17 cellular contexts compared by ENCODE assay signal in genomic region chr12:120377611-120378010, GRCh38. TPM values are rescaled to one million over a fixed set of nuclear protein-coding genes. Genes with fewer than 3 reads are reported as not detected.
A peak's percentile ranks its signal among the peaks of the same experiment; 100 is the strongest.
DNase-seq lines count a peak whose midpoint lies in the region; ATAC-seq, FAIRE-seq and TF ChIP-seq lines count a peak whose summit lies in the region.
"Had no signal": no experiment of that assay in that cellular context is flagged by ENCODE, and none has a peak within 500 bp of the region (broad histone marks: within the 10 kb centered on the region; RNA-seq: fewer than 3 reads in every experiment).

No MANE protein-coding gene starts in this region.

- FAIRE-seq in K562 (lab: Jason Lieb, UNC) = no peak
- FAIRE-seq: A549, GM12878, GM18507 had no signal

- H3K4me3 Mint-ChIP-seq in GM23338 (no peak overlapping the region), neural progenitor cell (no peak overlapping the region)
- H3K4me3 Mint-ChIP-seq: CD4-positive, CD25-positive, alpha-beta regulatory T cell had no signal

- H3K4me1 Mint-ChIP-seq in GM23338 (peaks cover 23% of the 10 kb centered on the region), neural progenitor cell (peaks cover 49% of the 10 kb centered on the region)
- H3K4me1 Mint-ChIP-seq: CD4-positive, CD25-positive, alpha-beta regulatory T cell had no signal

- no peak for TF ChIP-seq EP300 in K562 (IDR thresholded peaks at IDR 0.05; ENCODE audit: low read length)

- H3K9me3 Mint-ChIP-seq in GM23338 (no peaks in the 10 kb centered on the region), neural progenitor cell (no peaks in the 10 kb centered on the region)

- peak overlapping the region in 1 of 11 experiments; percentile 21; a peak in 2 of 22 replicates for H3K9ac ChIP-seq in BLaER1 treated with 17β-estradiol and CSF1 and Interleukin-3, amounts not matched to agents 10 nM and 100 nM
- H3K9ac ChIP-seq in K562 (ENCODE audit: insufficient read depth in 1 of 2, low read depth in 2 of 2, low read length in 2 of 2) (no peak overlapping the region), neural progenitor cell (no peak overlapping the region)
- H3K9ac ChIP-seq: GM23248 had no signal

- H3K4me3 ChIP-seq in BLaER1 treated with 17β-estradiol and CSF1 and Interleukin-3, amounts not matched to agents 10 nM and 100 nM = no peak overlapping the region
- H3K4me3 ChIP-seq in GM23338 (no peak overlapping the region), K562 (no peak overlapping the region), neural progenitor cell (no peak overlapping the region)
- H3K4me3 ChIP-seq: A549, GM12878, GM23248 had no signal

- H4K20me1 ChIP-seq in BLaER1 treated with 17β-estradiol and CSF1 and Interleukin-3, amounts not matched to agents 10 nM and 100 nM = no peaks in the 10 kb centered on the region; a peak in 1 of 22 replicates
- H4K20me1 ChIP-seq in GM23338 (replicated peaks; ENCODE audit: insufficient read depth) (no peaks in the 10 kb centered on the region), K562 (replicated peaks; ENCODE audit: control insufficient read depth, insufficient read depth, low read length) (no peaks in the 10 kb centered on the region), neural progenitor cell (ENCODE audit: low read depth) (no peaks in the 10 kb centered on the region)

- no peaks in the 10 kb centered on the region for H3F3A ChIP-seq in GM23338 (replicated peaks; ENCODE audit: low read depth)
- H3F3A ChIP-seq in neural progenitor cell (ENCODE audit: low read depth) = peaks cover 18% of the 10 kb centered on the region

- no peaks in the 10 kb centered on the region for H3K9me2 ChIP-seq in GM23338 (ENCODE audit: insufficient read depth)

- 21% methylated on average over 4 of the region's 4 CpGs for WGBS in K562 (ENCODE audit: insufficient coverage, low coverage, missing lambda C conversion rate)

- H3K9me1 ChIP-seq in K562 (ENCODE audit: control insufficient read depth, insufficient read depth, low read length) = no peaks in the 10 kb centered on the region

- ATAC-seq in GM23338 (peak; percentile 45), K562 (no peak), GM21367 (IDR thresholded peaks at IDR 0.05; ENCODE audit: unreplicated experiment) (no peak), HG03045 (IDR thresholded peaks at IDR 0.05; ENCODE audit: unreplicated experiment) (no peak)
- ATAC-seq: GM12878 had no signal

- H3K27me3 Mint-ChIP-seq in GM23338 (ENCODE audit: insufficient read depth, low read depth, poor library complexity) (peaks cover 11% of the 10 kb centered on the region), neural progenitor cell (ENCODE audit: insufficient read depth, low read depth) (peaks cover 3% of the 10 kb centered on the region)

- intact Hi-C loops in K562 (cut with micrococcal nuclease) = no loop called here

- H3K9me3 ChIP-seq in BLaER1 treated with 17β-estradiol and CSF1 and Interleukin-3, amounts not matched to agents 10 nM and 100 nM (replicated peaks in 1 of 11) = no peaks in the 10 kb centered on the region
- H3K9me3 ChIP-seq in K562 (replicated peaks; ENCODE audit: control insufficient read depth, insufficient read depth, low read depth, low read length) (no peaks in the 10 kb centered on the region), neural progenitor cell (ENCODE audit: low read depth) (no peaks in the 10 kb centered on the region)
- H3K9me3 ChIP-seq: A549, BE2C had no signal

- no peak for TF ChIP-seq RAD21 in K562 (CRISPR knock-in tag; conservative IDR thresholded peaks at IDR 0.05 in 1 of 2, IDR thresholded peaks at IDR 0.05 in 1 of 2)

- H3K27me3 ChIP-seq in BLaER1 treated with 17β-estradiol and CSF1 and Interleukin-3, amounts not matched to agents 10 nM and 100 nM = peaks cover under 1 to 32% (median 19%) of the 10 kb centered on the region in 11 experiments; a peak in 20 of 22 replicates
- H3K27me3 ChIP-seq in GM23338 (ENCODE audit: insufficient read depth) (peaks cover 5% of the 10 kb centered on the region), K562 (ENCODE audit: control insufficient read depth in 2 of 2, insufficient read depth in 2 of 2, low read length in 2 of 2) (peaks cover 19 to 22% of the 10 kb centered on the region in 2 experiments; a peak in 4 of 5 replicates), neural progenitor cell (no peaks in the 10 kb centered on the region)

- H2AFZ ChIP-seq in GM23338 (no peak overlapping the region), K562 (ENCODE audit: low read depth, low read length) (no peak overlapping the region), neural progenitor cell (replicated peaks) (no peak overlapping the region)
- H2AFZ ChIP-seq: GM23248 had no signal

- POLR2A ChIA-PET in K562 (lab: Yijun Ruan, JAX) = no interaction called here

- no peak for TF ChIP-seq CTCF in GM23338 (conservative IDR thresholded peaks at IDR 0.05; ENCODE audit: low read depth in 2 of 2)
- TF ChIP-seq CTCF in K562 (IDR thresholded peaks at IDR 0.05 in 2 of 3, conservative IDR thresholded peaks at IDR 0.05 in 1 of 3; ENCODE audit: insufficient read depth in 2 of 3, low read depth in 1 of 3, low read length in 3 of 3) = no peak
- TF ChIP-seq CTCF in neural progenitor cell (IDR thresholded peaks at IDR 0.05) = no peak

- no peak overlapping the region for H3K27ac ChIP-seq in BLaER1 treated with 17β-estradiol and CSF1 and Interleukin-3, amounts not matched to agents 10 nM and 100 nM
- H3K27ac ChIP-seq in GM23338 (ENCODE audit: low read depth) = no peak overlapping the region
- H3K27ac ChIP-seq in K562 (ENCODE audit: extremely low read depth, low read depth, low read length) = no peak overlapping the region
- no peak overlapping the region for H3K27ac ChIP-seq in neural progenitor cell
- H3K27ac ChIP-seq: A549, GM23248 had no signal

- H3K4me1 ChIP-seq in BLaER1 treated with 17β-estradiol and CSF1 and Interleukin-3, amounts not matched to agents 10 nM and 100 nM = peaks cover 6 to 12% (median 10%) of the 10 kb centered on the region in 10 experiments; a peak in 19 of 20 replicates
- H3K4me1 ChIP-seq in GM23338 (ENCODE audit: insufficient read depth) (peaks cover 20% of the 10 kb centered on the region), K562 (replicated peaks in 1 of 2; ENCODE audit: control insufficient read depth in 2 of 2, insufficient read depth in 2 of 2, low read length in 2 of 2) (peaks cover 18 to 22% of the 10 kb centered on the region in 2 experiments), neural progenitor cell (peaks cover 19% of the 10 kb centered on the region)
- H3K4me1 ChIP-seq: BE2C had no signal

- H3K27ac Mint-ChIP-seq in GM23338 (no peak overlapping the region), neural progenitor cell (peak overlapping the region; percentile 31)
- H3K27ac Mint-ChIP-seq: CD4-positive, CD25-positive, alpha-beta regulatory T cell had no signal

- in situ Hi-C loops in K562 (cut with MboI) = no loop called here

- peak overlapping the region in 9 of 11 experiments; percentile 43 to 63 (median 52); a peak in 16 of 22 replicates for H3K4me2 ChIP-seq in BLaER1 treated with 17β-estradiol and CSF1 and Interleukin-3, amounts not matched to agents 10 nM and 100 nM
- H3K4me2 ChIP-seq in GM23338 (peak overlapping the region; percentile 46; the same call in 1 of the 2 replicates), K562 (ENCODE audit: insufficient read depth, low read length) (no peak overlapping the region), neural progenitor cell (no peak overlapping the region)
- H3K4me2 ChIP-seq: A549 had no signal

- DNase-seq in GM23338 (ENCODE audit: low spot score) = no peak
- no peak for DNase-seq in K562 (ENCODE audit: extremely low read depth in 1 of 4, low spot score in 3 of 4)
- DNase-seq in neural progenitor cell (ENCODE audit: low spot score) = no peak
- no peak for DNase-seq in nucleus accumbens (lab: John Stamatoyannopoulos, UW)
- DNase-seq: BE2C; CD4-positive, CD25-positive, alpha-beta regulatory T cell; GM23248; H7 had no signal

- H3K36me3 Mint-ChIP-seq in GM23338 (ENCODE audit: low read depth) (no peaks in the 10 kb centered on the region), neural progenitor cell (no peaks in the 10 kb centered on the region)
- H3K36me3 Mint-ChIP-seq: CD4-positive, CD25-positive, alpha-beta regulatory T cell had no signal

- no peak for TF ChIP-seq POLR2A in K562 (conservative IDR thresholded peaks at IDR 0.05)

- no peaks in the 10 kb centered on the region for H3K36me3 ChIP-seq in BLaER1 treated with 17β-estradiol and CSF1 and Interleukin-3, amounts not matched to agents 10 nM and 100 nM
- H3K36me3 ChIP-seq in GM23338 (ENCODE audit: insufficient read depth) = no peaks in the 10 kb centered on the region
- H3K36me3 ChIP-seq in K562 (ENCODE audit: control insufficient read depth, insufficient read depth, low read length) = no peaks in the 10 kb centered on the region
- no peaks in the 10 kb centered on the region for H3K36me3 ChIP-seq in neural progenitor cell
- H3K36me3 ChIP-seq: BE2C had no signal

- BruUV-seq in K562 (replicated peaks; lab: Mats Ljungman, UMichigan) = no TSS peak

- CTCF ChIA-PET in K562 (lab: Yijun Ruan, JAX; ENCODE audit: low intra/inter-chr PET ratio) = no interaction called here

- H3K79me2 ChIP-seq in GM23338 (replicated peaks; ENCODE audit: insufficient read depth) (no peaks in the 10 kb centered on the region), K562 (ENCODE audit: control insufficient read depth, insufficient read depth, low read length) (no peaks in the 10 kb centered on the region), neural progenitor cell (ENCODE audit: low read depth) (no peaks in the 10 kb centered on the region)

RNA-seq across cellular contexts. Expression of gene MSI1, which starts 8.6 kb away (rescaled TPM):
- 8.1 and 12.8 TPM in 2 replicates for total RNA-seq in GM23338 (2014; rRNA removed; shearing (Covaris generic))
- polyA plus RNA-seq in GM23338 (2016; fragmentation: Nextera tagmentation; extraction: Ambion mirVana) = 16.9 and 19.2 TPM in 2 replicates
- total RNA-seq in K562 (2011; cell fraction: chromatin; rRNA removed; ENCODE audit: low replicate concordance) = not detected in 2 replicates
- not detected in 2 replicates for total RNA-seq in K562 (2011; cell fraction: nucleolus; rRNA removed)
- total RNA-seq in K562 (2011; cell fraction: nucleoplasm; rRNA removed) = not detected in 2 replicates
- not detected in 2 replicates for total RNA-seq in K562 (2014; rRNA removed)
- not detected in 2 replicates for total RNA-seq in K562 (2014; rRNA removed; fragmentation: Illumina TruSeq; extraction: Trizol)
- total RNA-seq in K562 (2015; rRNA removed; fragmentation: Illumina TruSeq; extraction: Trizol) = not detected in 2 replicates
- total RNA-seq in K562 (2021) = 0.16 TPM in 2 replicates
- 0.04 TPM in 1 of 2 replicates, not detected in the other for polyA plus RNA-seq in K562 (2011; rRNA removed)
- polyA plus RNA-seq in K562 (2011; cell fraction: cytosol; rRNA removed) = 0.03 TPM in 1 of 2 replicates, not detected in the other
- polyA plus RNA-seq in K562 (2011; cell fraction: nucleus; rRNA removed) = 0.04 and 0.06 TPM in 2 replicates
- 0.04 TPM in 1 of 2 replicates, not detected in the other for polyA plus RNA-seq in K562 (2012)
- not detected in 2 replicates for polyA plus RNA-seq in K562 (2014; fragmentation: Illumina TruSeq; extraction: Trizol)
- polyA plus RNA-seq in K562 (2014; fragmentation: Nextera tagmentation; extraction: Ambion mirVana) = not detected
- not detected in 2 replicates for polyA plus RNA-seq in K562 (2014; rRNA removed)
- 0.33 TPM in 1 of 2 replicates, not detected in the other for polyA minus RNA-seq in K562 (2011; rRNA and poly(A)+ RNA removed)
- not detected in 2 replicates for polyA minus RNA-seq in K562 (2011; cell fraction: cytosol; rRNA and poly(A)+ RNA removed)
- not detected in 2 replicates for polyA minus RNA-seq in K562 (2011; cell fraction: nucleus; rRNA and poly(A)+ RNA removed)
- 40.2 and 48.6 TPM in 2 replicates for total RNA-seq in neural progenitor cell (ENCODE audit: low replicate concordance)
- total RNA-seq: CD4-positive, CD25-positive, alpha-beta regulatory T cell; GM12878; GM23248 had no signal
- polyA plus RNA-seq: AG04450; CD4-positive, CD25-positive, alpha-beta regulatory T cell; GM23248 had no signal

RNA-seq across cellular contexts. Expression of gene PLA2G1B, which starts 50.0 kb away (rescaled TPM):
- total RNA-seq in GM23338 (2014; rRNA removed; shearing (Covaris generic)) = not detected in 2 replicates
- polyA plus RNA-seq in GM23338 (2016; fragmentation: Nextera tagmentation; extraction: Ambion mirVana) (not detected in 2 replicates), K562 (2011; rRNA removed) (not detected in 2 replicates), K562 (2014; fragmentation: Illumina TruSeq; extraction: Trizol) (not detected in 2 replicates), K562 (2014; fragmentation: Nextera tagmentation; extraction: Ambion mirVana) (not detected), K562 (2014; rRNA removed) (not detected in 2 replicates)
- not detected in 2 replicates for total RNA-seq in K562 (2011; cell fraction: chromatin; rRNA removed; ENCODE audit: low replicate concordance)
- total RNA-seq in K562 (2011; cell fraction: nucleolus; rRNA removed) = not detected in 2 replicates
- not detected in 2 replicates for total RNA-seq in K562 (2011; cell fraction: nucleoplasm; rRNA removed)
- total RNA-seq in K562 (2014; rRNA removed) (not detected in 2 replicates), K562 (2014; rRNA removed; fragmentation: Illumina TruSeq; extraction: Trizol) (not detected in 2 replicates), K562 (2015; rRNA removed; fragmentation: Illumina TruSeq; extraction: Trizol) (not detected in 2 replicates), K562 (2021) (1.4 and 1.8 TPM in 2 replicates), neural progenitor cell (ENCODE audit: low replicate concordance) (not detected in 2 replicates)
- polyA plus RNA-seq in K562 (2011; cell fraction: cytosol; rRNA removed) = not detected in 2 replicates
- polyA plus RNA-seq in K562 (2011; cell fraction: nucleus; rRNA removed) = not detected in 2 replicates
- polyA plus RNA-seq in K562 (2012) = not detected in 2 replicates
- not detected in 2 replicates for polyA minus RNA-seq in K562 (2011; rRNA and poly(A)+ RNA removed)
- polyA minus RNA-seq in K562 (2011; cell fraction: cytosol; rRNA and poly(A)+ RNA removed) = not detected in 2 replicates
- not detected in 2 replicates for polyA minus RNA-seq in K562 (2011; cell fraction: nucleus; rRNA and poly(A)+ RNA removed)
- total RNA-seq: CD4-positive, CD25-positive, alpha-beta regulatory T cell; G401; GM12878; GM23248; H7; HT1080 had no signal
- polyA plus RNA-seq: GM12878, GM23248 had no signal

Comparison
In these comparisons a context has a peak if more than half of its experiments do, and no peak if none do; other contexts are left out.
1. H3K4me2 ChIP-seq: peak in BLaER1 treated with 17β-estradiol and CSF1 and Interleukin-3, amounts not matched to agents 10 nM and 100 nM (9 of 11) and GM23338 (single experiment); none in K562 (single experiment) and neural progenitor cell (single experiment).